1 cellular context compared by ENCODE assay signal in the genomic region with DNA sequence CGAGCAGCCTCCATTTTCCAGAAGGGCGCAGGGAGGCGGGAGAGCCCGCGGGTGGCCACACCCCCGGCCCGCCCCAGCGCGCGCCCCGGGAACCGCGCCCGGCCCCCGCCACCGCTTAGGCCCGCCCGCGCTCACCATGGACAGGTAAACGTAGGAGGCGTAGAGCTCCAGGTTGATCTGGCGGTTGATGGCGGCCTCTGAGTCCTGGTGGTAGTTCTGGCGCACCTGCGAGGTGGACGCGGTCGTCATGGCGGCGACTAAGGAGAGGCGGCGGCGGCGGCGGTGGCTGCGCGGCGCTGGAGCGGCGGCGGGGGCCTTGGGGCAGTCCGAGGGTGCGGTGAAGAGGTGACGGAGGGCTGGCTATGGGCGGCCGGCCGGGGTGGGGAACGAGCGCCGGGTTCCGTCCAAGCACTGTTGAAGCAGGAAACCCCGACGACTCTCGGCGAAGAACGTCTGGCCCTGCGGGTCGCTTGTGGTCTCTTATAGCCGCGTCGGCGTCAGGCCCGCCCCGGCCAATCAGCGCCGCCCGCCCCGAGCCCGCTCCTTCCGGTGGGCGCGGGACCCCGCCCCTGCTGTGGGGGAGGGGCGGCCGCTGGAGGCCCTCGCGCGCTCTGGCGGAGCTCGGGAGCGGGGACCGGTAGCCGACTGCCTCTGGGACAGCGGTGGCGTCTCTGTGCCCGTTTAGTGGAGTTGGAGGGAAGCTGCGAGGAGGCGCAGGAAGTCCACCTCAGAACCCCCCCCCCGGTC.
TF ChIP-seq lines count a peak whose summit lies in the region.

A gene (minus strand): TSS at position 458 of the 747 bp plus-strand sequence. CDS start 209 bp downstream, at position 249.

TF ChIP-seq in HepG2, 621 proteins besides CTCF, POLR2A, EP300 and RAD21 (continued from another document and continues in another):
- no peak for TF ChIP-seq ZNF674 (CRISPR knock-in tag; IDR thresholded peaks at IDR 0.05; ENCODE audit: low read depth)
- no peak for TF ChIP-seq MBNL3 (CRISPR knock-in tag; conservative IDR thresholded peaks at IDR 0.05)
- 0 out of 2 replicates have a peak, but pooled peaks have one; percentile 8 for TF ChIP-seq ZNF7 (CRISPR knock-in tag; IDR thresholded peaks at IDR 0.05)
- TF ChIP-seq, protein P1, sequence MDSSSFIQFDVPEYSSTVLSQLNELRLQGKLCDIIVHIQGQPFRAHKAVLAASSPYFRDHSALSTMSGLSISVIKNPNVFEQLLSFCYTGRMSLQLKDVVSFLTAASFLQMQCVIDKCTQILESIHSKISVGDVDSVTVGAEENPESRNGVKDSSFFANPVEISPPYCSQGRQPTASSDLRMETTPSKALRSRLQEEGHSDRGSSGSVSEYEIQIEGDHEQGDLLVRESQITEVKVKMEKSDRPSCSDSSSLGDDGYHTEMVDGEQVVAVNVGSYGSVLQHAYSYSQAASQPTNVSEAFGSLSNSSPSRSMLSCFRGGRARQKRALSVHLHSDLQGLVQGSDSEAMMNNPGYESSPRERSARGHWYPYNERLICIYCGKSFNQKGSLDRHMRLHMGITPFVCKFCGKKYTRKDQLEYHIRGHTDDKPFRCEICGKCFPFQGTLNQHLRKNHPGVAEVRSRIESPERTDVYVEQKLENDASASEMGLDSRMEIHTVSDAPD (CRISPR knock-in tag; IDR thresholded peaks at IDR 0.05), result no peak
- no peak for TF ChIP-seq ZNF10 (CRISPR knock-in tag; IDR thresholded peaks at IDR 0.05; ENCODE audit: borderline replicate concordance, low read depth)
- TF ChIP-seq SMARCE1 (IDR thresholded peaks at IDR 0.05; ENCODE audit: borderline replicate concordance), result no peak
- TF ChIP-seq ARNT (IDR thresholded peaks at IDR 0.05), result no peak
- peak; percentile 89 for TF ChIP-seq ZNF768 (CRISPR knock-in tag; IDR thresholded peaks at IDR 0.05)
- TF ChIP-seq ZNF432 (CRISPR knock-in tag; IDR thresholded peaks at IDR 0.05; ENCODE audit: borderline replicate concordance), result no peak
- TF ChIP-seq ZNF614 (CRISPR knock-in tag; IDR thresholded peaks at IDR 0.05; ENCODE audit: borderline replicate concordance), result no peak
- no peak for TF ChIP-seq ZNF570 (CRISPR knock-in tag; IDR thresholded peaks at IDR 0.05; ENCODE audit: borderline replicate concordance)
- TF ChIP-seq HMGA1 (CRISPR knock-in tag; conservative IDR thresholded peaks at IDR 0.05), result no peak
- 0 out of 2 replicates have a peak, but pooled peaks have one; percentile 28 for TF ChIP-seq CREM (IDR thresholded peaks at IDR 0.05)
- no peak for TF ChIP-seq CREM (CRISPR knock-in tag; IDR thresholded peaks at IDR 0.05)
- TF ChIP-seq NFIB (CRISPR knock-in tag; IDR thresholded peaks at IDR 0.05; ENCODE audit: borderline replicate concordance), result no peak
- 0 out of 2 replicates have a peak, but pooled peaks have one; percentile 60 for TF ChIP-seq DMAP1 (CRISPR knock-in tag; IDR thresholded peaks at IDR 0.05)
- no peak for TF ChIP-seq NPAS2 (CRISPR knock-in tag; IDR thresholded peaks at IDR 0.05; ENCODE audit: borderline replicate concordance)
- no peak for TF ChIP-seq ZNF670 (CRISPR knock-in tag; IDR thresholded peaks at IDR 0.05; ENCODE audit: borderline replicate concordance)
- TF ChIP-seq, protein P2, sequence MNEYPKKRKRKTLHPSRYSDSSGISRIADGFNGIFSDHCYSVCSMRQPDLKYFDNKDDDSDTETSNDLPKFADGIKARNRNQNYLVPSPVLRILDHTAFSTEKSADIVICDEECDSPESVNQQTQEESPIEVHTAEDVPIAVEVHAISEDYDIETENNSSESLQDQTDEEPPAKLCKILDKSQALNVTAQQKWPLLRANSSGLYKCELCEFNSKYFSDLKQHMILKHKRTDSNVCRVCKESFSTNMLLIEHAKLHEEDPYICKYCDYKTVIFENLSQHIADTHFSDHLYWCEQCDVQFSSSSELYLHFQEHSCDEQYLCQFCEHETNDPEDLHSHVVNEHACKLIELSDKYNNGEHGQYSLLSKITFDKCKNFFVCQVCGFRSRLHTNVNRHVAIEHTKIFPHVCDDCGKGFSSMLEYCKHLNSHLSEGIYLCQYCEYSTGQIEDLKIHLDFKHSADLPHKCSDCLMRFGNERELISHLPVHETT (CRISPR knock-in tag; conservative IDR thresholded peaks at IDR 0.05), result peak; percentile 75; the same call in 1 of the 2 replicates
- TF ChIP-seq SRSF1 (optimal IDR thresholded peaks at IDR 0.05; ENCODE audit: low read depth, low read length), result peak; percentile 23
- peak; percentile 73 for TF ChIP-seq YY1 (IDR thresholded peaks at IDR 0.05; ENCODE audit: insufficient read depth, insufficient replicate concordance, low read depth, low read length)
- TF ChIP-seq, protein P3, sequence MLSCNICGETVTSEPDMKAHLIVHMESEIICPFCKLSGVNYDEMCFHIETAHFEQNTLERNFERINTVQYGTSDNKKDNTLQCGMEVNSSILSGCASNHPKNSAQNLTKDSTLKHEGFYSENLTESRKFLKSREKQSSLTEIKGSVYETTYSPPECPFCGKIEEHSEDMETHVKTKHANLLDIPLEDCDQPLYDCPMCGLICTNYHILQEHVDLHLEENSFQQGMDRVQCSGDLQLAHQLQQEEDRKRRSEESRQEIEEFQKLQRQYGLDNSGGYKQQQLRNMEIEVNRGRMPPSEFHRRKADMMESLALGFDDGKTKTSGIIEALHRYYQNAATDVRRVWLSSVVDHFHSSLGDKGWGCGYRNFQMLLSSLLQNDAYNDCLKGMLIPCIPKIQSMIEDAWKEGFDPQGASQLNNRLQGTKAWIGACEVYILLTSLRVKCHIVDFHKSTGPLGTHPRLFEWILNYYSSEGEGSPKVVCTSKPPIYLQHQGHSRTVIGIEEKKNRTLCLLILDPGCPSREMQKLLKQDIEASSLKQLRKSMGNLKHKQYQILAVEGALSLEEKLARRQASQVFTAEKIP (CRISPR knock-in tag; IDR thresholded peaks at IDR 0.05; ENCODE audit: borderline replicate concordance), result no peak
- TF ChIP-seq ZNF766 (CRISPR knock-in tag; IDR thresholded peaks at IDR 0.05; ENCODE audit: borderline replicate concordance), result no peak; the same call in 1 of the 2 replicates
- no peak for TF ChIP-seq EZH2 (conservative IDR thresholded peaks at IDR 0.05; ENCODE audit: low read depth, low read length)
- TF ChIP-seq SIN3B (IDR thresholded peaks at IDR 0.05; ENCODE audit: low read length), result no peak
- TF ChIP-seq, protein P4, sequence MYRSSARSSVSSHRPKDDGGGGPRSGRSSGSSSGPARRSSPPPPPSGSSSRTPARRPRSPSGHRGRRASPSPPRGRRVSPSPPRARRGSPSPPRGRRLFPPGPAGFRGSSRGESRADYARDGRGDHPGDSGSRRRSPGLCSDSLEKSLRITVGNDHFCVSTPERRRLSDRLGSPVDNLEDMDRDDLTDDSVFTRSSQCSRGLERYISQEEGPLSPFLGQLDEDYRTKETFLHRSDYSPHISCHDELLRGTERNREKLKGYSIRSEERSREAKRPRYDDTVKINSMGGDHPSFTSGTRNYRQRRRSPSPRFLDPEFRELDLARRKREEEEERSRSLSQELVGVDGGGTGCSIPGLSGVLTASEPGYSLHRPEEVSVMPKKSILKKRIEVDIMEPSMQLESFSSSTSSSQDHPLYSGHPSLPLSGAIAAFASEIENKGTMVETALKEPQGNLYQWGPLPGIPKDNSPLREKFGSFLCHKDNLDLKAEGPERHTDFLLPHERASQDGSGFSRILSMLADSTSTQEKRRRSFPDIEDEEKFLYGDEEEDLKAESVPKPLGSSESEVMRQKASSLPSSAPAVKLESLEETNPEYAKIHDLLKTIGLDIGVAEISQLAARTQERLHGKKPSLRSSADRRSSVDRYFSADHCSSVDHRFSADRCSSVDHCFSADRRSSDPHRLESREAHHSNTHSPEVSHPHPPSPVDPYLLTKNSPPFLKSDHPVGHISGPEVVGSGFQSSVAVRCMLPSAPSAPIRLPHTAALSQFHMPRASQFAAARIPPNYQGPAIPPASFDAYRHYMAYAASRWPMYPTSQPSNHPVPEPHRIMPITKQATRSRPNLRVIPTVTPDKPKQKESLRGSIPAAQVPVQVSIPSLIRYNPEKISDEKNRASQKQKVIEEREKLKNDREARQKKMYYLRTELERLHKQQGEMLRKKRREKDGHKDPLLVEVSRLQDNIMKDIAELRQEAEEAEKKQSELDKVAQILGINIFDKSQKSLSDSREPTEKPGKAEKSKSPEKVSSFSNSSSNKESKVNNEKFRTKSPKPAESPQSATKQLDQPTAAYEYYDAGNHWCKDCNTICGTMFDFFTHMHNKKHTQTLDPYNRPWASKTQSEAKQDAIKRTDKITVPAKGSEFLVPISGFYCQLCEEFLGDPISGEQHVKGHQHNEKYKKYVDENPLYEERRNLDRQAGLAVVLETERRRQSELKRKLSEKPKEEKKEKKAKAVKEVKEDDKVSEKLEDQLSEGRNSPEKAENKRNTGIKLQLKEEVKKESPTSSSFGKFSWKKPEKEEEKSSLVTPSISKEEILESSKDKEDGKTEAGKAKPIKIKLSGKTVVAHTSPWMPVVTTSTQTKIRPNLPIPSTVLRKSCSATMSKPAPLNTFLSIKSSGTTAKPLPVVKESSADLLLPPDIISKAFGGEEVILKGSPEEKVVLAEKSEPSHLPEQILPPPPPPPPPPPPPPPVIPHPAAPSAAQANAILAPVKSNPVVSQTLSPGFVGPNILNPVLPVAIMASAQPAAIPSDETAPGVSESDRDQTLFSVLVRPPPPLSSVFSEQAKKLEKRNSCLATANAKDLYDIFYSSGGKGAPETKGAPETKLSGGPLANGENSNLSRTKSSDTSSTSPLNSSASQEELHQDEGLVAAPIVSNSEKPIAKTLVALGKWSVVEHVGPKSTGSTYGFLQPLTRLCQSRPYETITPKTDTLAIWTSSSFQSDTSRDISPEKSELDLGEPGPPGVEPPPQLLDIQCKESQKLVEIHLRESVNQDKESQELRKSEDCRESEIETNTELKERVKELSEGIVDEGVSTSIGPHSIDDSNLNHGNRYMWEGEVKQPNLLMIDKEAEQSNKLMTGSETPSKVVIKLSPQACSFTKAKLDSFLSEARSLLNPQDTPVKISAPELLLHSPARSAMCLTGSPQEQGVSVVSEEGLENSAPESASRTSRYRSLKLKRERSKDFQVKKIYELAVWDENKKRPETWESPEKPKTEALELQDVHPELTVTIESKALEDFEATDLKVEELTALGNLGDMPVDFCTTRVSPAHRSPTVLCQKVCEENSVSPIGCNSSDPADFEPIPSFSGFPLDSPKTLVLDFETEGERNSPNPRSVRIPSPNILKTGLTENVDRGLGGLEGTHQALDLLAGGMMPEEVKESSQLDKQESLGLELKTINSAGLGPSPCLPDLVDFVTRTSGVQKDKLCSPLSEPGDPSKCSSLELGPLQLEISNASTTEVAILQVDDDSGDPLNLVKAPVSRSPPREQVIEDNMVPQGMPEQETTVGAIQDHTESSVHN (CRISPR knock-in tag; IDR thresholded peaks at IDR 0.05), result no peak; the same call in 1 of the 2 replicates
- peak; percentile 63 for TF ChIP-seq MYC (CRISPR knock-in tag; IDR thresholded peaks at IDR 0.05; ENCODE audit: borderline replicate concordance)
- TF ChIP-seq, protein P5, sequence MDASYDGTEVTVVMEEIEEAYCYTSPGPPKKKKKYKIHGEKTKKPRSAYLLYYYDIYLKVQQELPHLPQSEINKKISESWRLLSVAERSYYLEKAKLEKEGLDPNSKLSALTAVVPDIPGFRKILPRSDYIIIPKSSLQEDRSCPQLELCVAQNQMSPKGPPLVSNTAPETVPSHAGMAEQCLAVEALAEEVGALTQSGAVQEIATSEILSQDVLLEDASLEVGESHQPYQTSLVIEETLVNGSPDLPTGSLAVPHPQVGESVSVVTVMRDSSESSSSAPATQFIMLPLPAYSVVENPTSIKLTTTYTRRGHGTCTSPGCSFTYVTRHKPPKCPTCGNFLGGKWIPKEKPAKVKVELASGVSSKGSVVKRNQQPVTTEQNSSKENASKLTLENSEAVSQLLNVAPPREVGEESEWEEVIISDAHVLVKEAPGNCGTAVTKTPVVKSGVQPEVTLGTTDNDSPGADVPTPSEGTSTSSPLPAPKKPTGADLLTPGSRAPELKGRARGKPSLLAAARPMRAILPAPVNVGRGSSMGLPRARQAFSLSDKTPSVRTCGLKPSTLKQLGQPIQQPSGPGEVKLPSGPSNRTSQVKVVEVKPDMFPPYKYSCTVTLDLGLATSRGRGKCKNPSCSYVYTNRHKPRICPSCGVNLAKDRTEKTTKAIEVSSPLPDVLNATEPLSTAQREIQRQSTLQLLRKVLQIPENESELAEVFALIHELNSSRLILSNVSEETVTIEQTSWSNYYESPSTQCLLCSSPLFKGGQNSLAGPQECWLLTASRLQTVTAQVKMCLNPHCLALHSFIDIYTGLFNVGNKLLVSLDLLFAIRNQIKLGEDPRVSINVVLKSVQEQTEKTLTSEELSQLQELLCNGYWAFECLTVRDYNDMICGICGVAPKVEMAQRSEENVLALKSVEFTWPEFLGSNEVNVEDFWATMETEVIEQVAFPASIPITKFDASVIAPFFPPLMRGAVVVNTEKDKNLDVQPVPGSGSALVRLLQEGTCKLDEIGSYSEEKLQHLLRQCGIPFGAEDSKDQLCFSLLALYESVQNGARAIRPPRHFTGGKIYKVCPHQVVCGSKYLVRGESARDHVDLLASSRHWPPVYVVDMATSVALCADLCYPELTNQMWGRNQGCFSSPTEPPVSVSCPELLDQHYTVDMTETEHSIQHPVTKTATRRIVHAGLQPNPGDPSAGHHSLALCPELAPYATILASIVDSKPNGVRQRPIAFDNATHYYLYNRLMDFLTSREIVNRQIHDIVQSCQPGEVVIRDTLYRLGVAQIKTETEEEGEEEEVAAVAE (CRISPR knock-in tag; IDR thresholded peaks at IDR 0.05; ENCODE audit: borderline replicate concordance), result 0 out of 2 replicates have a peak, but pooled peaks have one; percentile 14
- TF ChIP-seq ZMAT3 (CRISPR knock-in tag; conservative IDR thresholded peaks at IDR 0.05), result 0 out of 2 replicates have a peak, but pooled peaks have one; percentile 60
- peak; percentile 84 for TF ChIP-seq SRSF4 (IDR thresholded peaks at IDR 0.05; ENCODE audit: low read depth, low read length, poor library complexity, severe bottlenecking)
- no peak; the same call in 1 of the 2 replicates for TF ChIP-seq RXRB (CRISPR knock-in tag; IDR thresholded peaks at IDR 0.05; ENCODE audit: borderline replicate concordance)
- TF ChIP-seq THYN1 (CRISPR knock-in tag; IDR thresholded peaks at IDR 0.05; ENCODE audit: borderline replicate concordance, low read depth), result no peak
- no peak; the same call in none of the 2 replicates for TF ChIP-seq ZNF567 (CRISPR knock-in tag; IDR thresholded peaks at IDR 0.05; ENCODE audit: borderline replicate concordance)
